Comparison of ENCODE assay signal across 18 cellular contexts in the genomic region with DNA sequence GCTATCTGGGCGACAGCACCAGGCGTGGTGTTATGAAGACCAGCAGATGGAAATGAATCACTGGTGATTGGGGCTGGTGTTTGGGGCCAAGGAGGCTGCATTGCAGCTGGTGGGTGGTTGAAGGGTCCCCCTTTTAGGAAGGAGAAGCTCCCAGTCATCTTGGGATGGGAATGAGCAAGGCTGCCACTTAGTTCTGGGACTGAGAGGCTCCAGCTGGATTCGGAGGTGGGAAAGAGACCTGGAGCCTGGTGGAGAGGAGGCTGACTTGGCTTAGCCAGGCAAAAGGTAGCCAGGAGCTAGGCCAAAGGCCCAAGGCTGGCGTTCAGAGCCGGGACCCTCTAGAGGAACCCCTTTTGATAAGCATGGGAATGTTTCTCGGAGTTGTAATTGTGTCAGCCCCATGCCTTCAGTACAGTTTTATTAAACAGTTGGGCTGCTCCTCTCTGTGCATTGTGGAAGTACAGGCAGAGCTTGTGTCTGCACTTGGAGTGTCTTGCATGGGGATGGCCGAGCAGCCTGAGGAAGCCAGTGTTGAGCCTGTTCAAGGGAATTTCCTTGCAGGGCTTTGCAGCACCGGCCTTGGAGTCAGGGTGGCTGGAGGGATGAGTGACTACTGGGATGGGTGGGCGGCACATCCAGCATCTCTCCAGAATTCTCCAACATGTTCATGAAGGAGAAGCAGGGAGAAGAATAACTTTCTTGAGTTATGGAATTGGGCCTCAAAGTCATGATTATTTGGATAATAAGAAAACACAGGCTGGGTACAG.
DNase-seq lines count a peak whose midpoint lies in the region; ATAC-seq and TF ChIP-seq lines count a peak whose summit lies in the region.
"Had no signal": no experiment of that assay in that cellular context is flagged by ENCODE, and none has a peak within 500 bp of the region (broad histone marks: within the 10 kb centered on the region; RNA-seq: fewer than 3 reads in every experiment).

No MANE protein-coding gene starts in this region.

- no peaks in the 10 kb centered on the region for H3K36me3 ChIP-seq in right atrium auricular region
- no peaks in the 10 kb centered on the region for H3K36me3 ChIP-seq in heart right ventricle
- no peaks in the 10 kb centered on the region for H3K36me3 ChIP-seq in thoracic aorta
- H3K36me3 ChIP-seq: BLaER1 treated with 17β-estradiol and CSF1 and Interleukin-3, amounts not matched to agents 10 nM and 100 nM had no signal

- WGBS in heart right ventricle, 2 donors: 86 to 89% methylated on average over 9 of the region's 9 CpGs

- H3K4me3 ChIP-seq in right atrium auricular region (no peak overlapping the region), heart right ventricle (no peak overlapping the region), thoracic aorta (no peak overlapping the region)
- H3K4me3 ChIP-seq: BLaER1 treated with 17β-estradiol and CSF1 and Interleukin-3, amounts not matched to agents 10 nM and 100 nM; GM12878; GM23248 had no signal

- H3K27me3 Mint-ChIP-seq in mesothelial cell of epicardium (ENCODE audit: low read depth): no peaks in the 10 kb centered on the region
- peaks cover 0 to 3% (median 2%) of the 10 kb centered on the region in 3 donors for H3K27me3 Mint-ChIP-seq in immature natural killer cell (ENCODE audit: low read depth in 3 of 3)
- H3K27me3 Mint-ChIP-seq: CD4-positive, CD25-positive, alpha-beta regulatory T cell had no signal

- H3K4me1 Mint-ChIP-seq in mesothelial cell of epicardium (peaks cover 45% of the 10 kb centered on the region), immature natural killer cell (no peaks in the 10 kb centered on the region)
- H3K4me1 Mint-ChIP-seq: CD4-positive, CD25-positive, alpha-beta regulatory T cell had no signal

- TF ChIP-seq CTCF in right atrium auricular region (IDR thresholded peaks at IDR 0.05): no peak
- TF ChIP-seq CTCF in heart right ventricle (IDR thresholded peaks at IDR 0.05): no peak
- TF ChIP-seq CTCF in mesothelial cell of epicardium (IDR thresholded peaks at IDR 0.05; ENCODE audit: unreplicated experiment): no peak
- TF ChIP-seq CTCF in thoracic aorta (IDR thresholded peaks at IDR 0.05): no peak

- ATAC-seq in heart right ventricle (no peak), thoracic aorta (ENCODE audit: insufficient number of reproducible peaks, low FRiP score, low read depth) (no peak), HG03039 (IDR thresholded peaks at IDR 0.05; ENCODE audit: unreplicated experiment) (no peak)
- ATAC-seq: GM12878, HepG2 had no signal

- H3K9me3 ChIP-seq in right atrium auricular region (no peaks in the 10 kb centered on the region), heart right ventricle (no peaks in the 10 kb centered on the region), thoracic aorta (no peaks in the 10 kb centered on the region)

- H3K4me3 Mint-ChIP-seq in mesothelial cell of epicardium (no peak overlapping the region), immature natural killer cell (no peak overlapping the region)

- H3K9me3 Mint-ChIP-seq in mesothelial cell of epicardium (no peaks in the 10 kb centered on the region), immature natural killer cell (no peaks in the 10 kb centered on the region)
- H3K9me3 Mint-ChIP-seq: CD4-positive, CD25-positive, alpha-beta regulatory T cell had no signal

- no peaks in the 10 kb centered on the region for H3K4me1 ChIP-seq in right atrium auricular region
- H3K4me1 ChIP-seq in heart right ventricle: peaks cover 0 to 6% (median 0%) of the 10 kb centered on the region in 9 donors
- peaks cover 4 to 27% of the 10 kb centered on the region in 2 donors for H3K4me1 ChIP-seq in thoracic aorta (ENCODE audit: control insufficient read depth in 1 of 2, low read depth in 2 of 2)

- H3K27me3 ChIP-seq in right atrium auricular region (no peaks in the 10 kb centered on the region), heart right ventricle (no peaks in the 10 kb centered on the region), thoracic aorta (replicated peaks; ENCODE audit: insufficient read depth) (no peaks in the 10 kb centered on the region)
- H3K27me3 ChIP-seq: BLaER1 treated with 17β-estradiol and CSF1 and Interleukin-3, amounts not matched to agents 10 nM and 100 nM had no signal

- H3K27ac Mint-ChIP-seq in mesothelial cell of epicardium: peak overlapping the region; percentile 64
- no peak overlapping the region for H3K27ac Mint-ChIP-seq in immature natural killer cell
- H3K27ac Mint-ChIP-seq: CD4-positive, CD25-positive, alpha-beta regulatory T cell had no signal

- intact Hi-C loops in heart right ventricle (cut with DNase I): no loop called here

- H3K27ac ChIP-seq in right atrium auricular region (no peak overlapping the region), heart right ventricle (no peak overlapping the region), thoracic aorta (peak overlapping the region; percentile 71 to 84)
- H3K27ac ChIP-seq: 22Rv1; BLaER1 treated with 17β-estradiol and CSF1 and Interleukin-3, amounts not matched to agents 10 nM and 100 nM; GM23248 had no signal

- DNase-seq in right atrium auricular region (ENCODE audit: low spot score) (peak; percentile 56), heart right ventricle (no peak), mesothelial cell of epicardium (ENCODE audit: low spot score in 2 of 2, unreplicated experiment in 2 of 2) (no peak), thoracic aorta (ENCODE audit: low spot score) (no peak), immature natural killer cell (no peak), kidney glomerular epithelial cell (lab: John Stamatoyannopoulos, UW) (no peak), AG20443 (ENCODE audit: low spot score) (no peak)
- DNase-seq: Calu3; CD4-positive, CD25-positive, alpha-beta regulatory T cell; DMS 273 treated with DMSO at 0.1 percent for 48 hours; DMS79; GM23248; H7 had no signal

- H3K36me3 Mint-ChIP-seq in mesothelial cell of epicardium (no peaks in the 10 kb centered on the region), immature natural killer cell (no peaks in the 10 kb centered on the region)
- H3K36me3 Mint-ChIP-seq: CD4-positive, CD25-positive, alpha-beta regulatory T cell had no signal

Comparison
In these comparisons a context has a peak if more than half of its experiments do, and no peak if none do; other contexts are left out.
1. H3K27ac ChIP-seq: peak in thoracic aorta (2 of 2); none in right atrium auricular region (0 of 2) and heart right ventricle (0 of 10).